8 cellular contexts compared by ENCODE assay signal in genomic region chr16:81005644-81006471, GRCh38. TPM values are rescaled to one million over a fixed set of nuclear protein-coding genes. Genes with fewer than 3 reads are reported as not detected.
DNase-seq lines count a peak whose midpoint lies in the region; ATAC-seq and TF ChIP-seq lines count a peak whose summit lies in the region.

No MANE protein-coding gene starts in this region.

- H3K9me3 Mint-ChIP-seq in CD4-positive, alpha-beta T cell: no peaks in the 10 kb centered on the region
- no peaks in the 10 kb centered on the region for H3K9me3 Mint-ChIP-seq in stimulated activated naive CD8-positive, alpha-beta T cell treated with anti-CD3 and anti-CD28 coated beads, Interleukin-15, amount 100 ng/mL, for 72 hours

- H3K27me3 ChIP-seq in CD4-positive, alpha-beta T cell (ENCODE audit: control insufficient read depth, insufficient read depth, low read length): no peaks in the 10 kb centered on the region
- H3K27me3 ChIP-seq in HUES6 (ENCODE audit: control insufficient read depth, insufficient read depth, low read length) (no peaks in the 10 kb centered on the region), adrenal gland (no peaks in the 10 kb centered on the region), kidney epithelial cell (ENCODE audit: control insufficient read depth, insufficient read depth, low read length) (no peaks in the 10 kb centered on the region)

- peaks cover 18% of the 10 kb centered on the region for H3K36me3 Mint-ChIP-seq in CD4-positive, alpha-beta T cell (ENCODE audit: low read depth)

- TF ChIP-seq CTCF in CD4-positive, alpha-beta T cell (IDR thresholded peaks at IDR 0.05): no peak
- TF ChIP-seq CTCF in adrenal gland (IDR thresholded peaks at IDR 0.05): no peak
- TF ChIP-seq CTCF in kidney epithelial cell (IDR thresholded peaks at IDR 0.05; ENCODE audit: insufficient read depth, low read length, poor library complexity, severe bottlenecking): no peak

- peak overlapping the region; percentile 94 for H3K27ac ChIP-seq in CD4-positive, alpha-beta T cell (ENCODE audit: low read depth, low read length)
- H3K27ac ChIP-seq in HUES6 (ENCODE audit: low read depth, low read length) (peak overlapping the region; percentile 100; the same call in 1 of the 2 replicates), adrenal gland (peak overlapping the region; percentile 95 to 99 (median 98))

- POLR2A ChIA-PET in CD4-positive, alpha-beta T cell (lab: Charles Lee): interaction anchor here (1.4 to 3.3 kb wide), 5 partner anchors 9 to 309 kb away, joined by 4 to 39 read pairs (median 7); partner anchors contain the start of genes C16orf46 and GAN

- WGBS in adrenal gland, 4 donors: 11 to 19% (median 15%) methylated on average over 23 to 27 of the region's 27 CpGs

- ATAC-seq in CD4-positive, alpha-beta T cell (ENCODE audit: poor library complexity): no peak
- no peak for ATAC-seq in stimulated activated naive CD8-positive, alpha-beta T cell treated with anti-CD3 and anti-CD28 coated beads, Interleukin-15, amount 100 ng/mL, for 72 hours
- ATAC-seq in HG02870 (IDR thresholded peaks at IDR 0.05; ENCODE audit: unreplicated experiment): no peak

- H3K36me3 ChIP-seq in HUES6 (ENCODE audit: control insufficient read depth, insufficient read depth, low read length): peaks cover 11% of the 10 kb centered on the region; the same call in 1 of the 2 replicates
- no peaks in the 10 kb centered on the region for H3K36me3 ChIP-seq in adrenal gland (replicated peaks in 1 of 2)
- H3K36me3 ChIP-seq in kidney epithelial cell (ENCODE audit: control insufficient read depth, insufficient read depth, low read length): no peaks in the 10 kb centered on the region

- H3K27me3 Mint-ChIP-seq in CD4-positive, alpha-beta T cell: no peaks in the 10 kb centered on the region
- H3K27me3 Mint-ChIP-seq in stimulated activated naive CD8-positive, alpha-beta T cell treated with anti-CD3 and anti-CD28 coated beads, Interleukin-15, amount 100 ng/mL, for 72 hours: no peaks in the 10 kb centered on the region

- peak overlapping the region; percentile 99 for H3K27ac Mint-ChIP-seq in CD4-positive, alpha-beta T cell
- peak overlapping the region; percentile 72 to 100 for H3K27ac Mint-ChIP-seq in stimulated activated naive CD8-positive, alpha-beta T cell treated with anti-CD3 and anti-CD28 coated beads, Interleukin-15, amount 100 ng/mL, for 72 hours

- no peak for TF ChIP-seq POLR2A in adrenal gland (IDR thresholded peaks at IDR 0.05)

- H3K4me1 Mint-ChIP-seq in CD4-positive, alpha-beta T cell (ENCODE audit: low read depth): peaks cover 46% of the 10 kb centered on the region
- peaks cover 72% of the 10 kb centered on the region for H3K4me1 Mint-ChIP-seq in stimulated activated naive CD8-positive, alpha-beta T cell treated with anti-CD3 and anti-CD28 coated beads, Interleukin-15, amount 100 ng/mL, for 72 hours

- no peaks in the 10 kb centered on the region for H3K9me3 ChIP-seq in CD4-positive, alpha-beta T cell (ENCODE audit: control insufficient read depth, low read length)
- no peaks in the 10 kb centered on the region for H3K9me3 ChIP-seq in HUES6 (ENCODE audit: control insufficient read depth, insufficient read depth, low read depth, low read length)
- H3K9me3 ChIP-seq in adrenal gland (replicated peaks in 1 of 3): no peaks in the 10 kb centered on the region

- peak overlapping the region; percentile 90 for H3K4me3 Mint-ChIP-seq in CD4-positive, alpha-beta T cell
- peak overlapping the region; percentile 96 to 97 for H3K4me3 Mint-ChIP-seq in stimulated activated naive CD8-positive, alpha-beta T cell treated with anti-CD3 and anti-CD28 coated beads, Interleukin-15, amount 100 ng/mL, for 72 hours

- H3K4me1 ChIP-seq in HUES6 (ENCODE audit: control insufficient read depth, insufficient read depth, low read length) (peaks cover 3% of the 10 kb centered on the region; the same call in 1 of the 2 replicates), adrenal gland (replicated peaks in 1 of 2) (peaks cover 12 to 19% of the 10 kb centered on the region in 2 donors)

- intact Hi-C loops in CD4-positive, alpha-beta T cell (cut with DNase I, micrococcal nuclease): loop anchor here (2.0 to 10.0 kb wide), 5 partner anchors 71 to 1159 kb away; partner anchors contain the start of genes C16orf46 (in 1 of the 2), CDYL2 (in 1 of the 2) and DYNLRB2 (in 1 of the 2)
- intact Hi-C loops in adrenal gland (cut with DNase I): loop anchor here in 1 of 2 donors (10.0 kb wide), 1 partner anchor 71 kb away; no protein-coding TSS in a partner anchor

- CTCF ChIA-PET in CD4-positive, alpha-beta T cell (lab: Charles Lee): interaction anchor here (7.9 kb wide), 1 partner anchor 30 kb away, joined by 80 read pairs; the partner anchor contains the start of gene ATMIN

- no peak for DNase-seq in CD4-positive, alpha-beta T cell
- DNase-seq in adrenal gland (peak; percentile 77 to 90 (median 86)), kidney epithelial cell (ENCODE audit: low read depth) (no peak), NCI-H446 treated with DMSO at 0.1 percent for 48 hours (lab: John Stamatoyannopoulos, UW) (no peak), glomerular visceral epithelial cell (ENCODE audit: extremely low spot score) (no peak)
- DNase-seq in stimulated activated naive CD8-positive, alpha-beta T cell treated with anti-CD3 and anti-CD28 coated beads, Interleukin-15, amount 100 ng/mL, for 72 hours: no peak

- H3K9ac ChIP-seq in HUES6 (ENCODE audit: low read length): peak overlapping the region; percentile 100

- peak overlapping the region; percentile 92 for H3K4me3 ChIP-seq in HUES6 (ENCODE audit: low read depth, low read length)
- H3K4me3 ChIP-seq in adrenal gland: peak overlapping the region; percentile 34 to 83 (median 72)
- peak overlapping the region; percentile 66 for H3K4me3 ChIP-seq in kidney epithelial cell (ENCODE audit: low read depth, low read length)

RNA-seq across cellular contexts. Expression of gene CMC2, which starts 0.8 kb away (rescaled TPM):
- 10 to 100 TPM; 67.7 to 68.8 TPM for total RNA-seq in CD4-positive, alpha-beta T cell
- total RNA-seq in adrenal gland: 100 to 1,000 TPM in 1 of 8 donors, 10 to 100 TPM in 7; 36.1 to 170 (median 57.1) TPM
- 10 to 100 TPM; 51.8 to 77.7 (median 71.8) TPM for polyA plus RNA-seq in adrenal gland
- 46.6 and 52.0 TPM in 2 replicates for total RNA-seq in kidney epithelial cell

RNA-seq across cellular contexts. Expression of gene CENPN, which starts 1.2 kb away (rescaled TPM):
- 1 to 10 TPM; 8.7 to 9.7 TPM for total RNA-seq in CD4-positive, alpha-beta T cell
- total RNA-seq in adrenal gland (10 to 100 TPM in 2 of 8 donors, 1 to 10 TPM in 6; 2.2 to 12.0 (median 7.1) TPM), kidney epithelial cell (7.0 and 11.0 TPM in 2 replicates)
- polyA plus RNA-seq in adrenal gland: 10 to 100 TPM in 1 of 3 donors, 1 to 10 TPM in 2; 2.1 to 10.7 (median 3.0) TPM

RNA-seq across cellular contexts. Expression of gene ATMIN, which starts 29.8 kb away (rescaled TPM):
- 10 to 100 TPM; 29.9 to 31.7 TPM for total RNA-seq in CD4-positive, alpha-beta T cell
- total RNA-seq in adrenal gland (10 to 100 TPM; 25.8 to 46.4 (median 34.3) TPM), kidney epithelial cell (40.3 and 43.5 TPM in 2 replicates)
- 10 to 100 TPM; 10.1 to 45.7 (median 11.1) TPM for polyA plus RNA-seq in adrenal gland

Comparison
In these comparisons a context has a peak if more than half of its experiments do, and no peak if none do; other contexts are left out.
1. DNase-seq: peak in adrenal gland (7 of 7); none in CD4-positive, alpha-beta T cell (0 of 10), kidney epithelial cell (single experiment), stimulated activated naive CD8-positive, alpha-beta T cell treated with anti-CD3 and anti-CD28 coated beads, Interleukin-15, amount 100 ng/mL, for 72 hours (0 of 2), NCI-H446 treated with DMSO at 0.1 percent for 48 hours (single experiment) and glomerular visceral epithelial cell (single experiment).
2. Peak in every context shown above with its lines, with median percentiles within 50 percentile points of each other: H3K27ac ChIP-seq and H3K4me3 ChIP-seq.